In the genomic region with DNA sequence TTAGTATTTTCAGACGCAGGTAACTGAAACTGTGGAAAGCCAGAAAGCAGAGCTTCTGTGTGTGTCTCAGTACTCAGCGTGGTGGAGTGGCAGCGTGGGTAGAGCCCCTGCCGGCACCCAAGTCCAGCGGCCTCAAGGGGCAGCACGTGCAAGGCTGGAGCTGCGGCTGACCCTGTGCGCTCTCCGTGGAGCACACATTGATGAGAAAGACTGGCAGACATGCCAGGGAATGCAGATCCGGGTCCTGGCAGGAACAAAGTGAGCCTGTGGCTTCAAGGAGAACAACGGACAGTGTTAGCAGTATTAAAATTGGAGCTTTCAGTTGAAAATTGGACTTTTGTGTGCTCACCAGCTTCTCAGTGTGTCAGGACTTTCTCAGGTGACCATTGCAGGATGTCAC, we compare ENCODE assay signal across 23 cellular contexts.
A peak's percentile ranks its signal among the peaks of the same experiment; 100 is the strongest.
DNase-seq lines count a peak whose midpoint lies in the region.
"Had no signal": no experiment of that assay in that cellular context is flagged by ENCODE, and none has a peak within 500 bp of the region (broad histone marks: within the 10 kb centered on the region; RNA-seq: fewer than 3 reads in every experiment).

No MANE protein-coding gene starts in this region.

- no peaks in the 10 kb centered on the region for H3K9me3 Mint-ChIP-seq in T-helper 2 cell treated with Interferon-gamma antibody and Interleukin-4, amounts not matched to agents 5 μg/mL and 100 μg/mL, for 36 hours
- H3K9me3 Mint-ChIP-seq: activated CD4-positive, alpha-beta memory T cell treated with anti-CD3 and anti-CD28 coated beads for 36 hours; activated naive CD4-positive, alpha-beta T cell treated with anti-CD3 and anti-CD28 coated beads, Interleukin-2, amount 50 U/mL, for 72 hours; activated T-cell treated with anti-CD3 and anti-CD28 coated beads, Interleukin-2, amount 50 U/mL, for 4 hours; brain; dendritic cell treated with granulocyte-macrophage colony-stimulating factor and Interleukin-4, amounts not matched to agents 40 ng/mL and 50 ng/mL, for 4 days had no signal

- H3K4me3 Mint-ChIP-seq in T-helper 2 cell treated with Interferon-gamma antibody and Interleukin-4, amounts not matched to agents 5 μg/mL and 100 μg/mL, for 36 hours: no peak overlapping the region
- H3K4me3 Mint-ChIP-seq: activated CD4-positive, alpha-beta memory T cell treated with anti-CD3 and anti-CD28 coated beads for 36 hours; activated T-cell treated with anti-CD3 and anti-CD28 coated beads, Interleukin-2, amount 50 U/mL, for 4 hours; brain; dendritic cell treated with granulocyte-macrophage colony-stimulating factor and Interleukin-4, amounts not matched to agents 40 ng/mL and 50 ng/mL, for 4 days had no signal

- H3K4me1 Mint-ChIP-seq in T-helper 2 cell treated with Interferon-gamma antibody and Interleukin-4, amounts not matched to agents 5 μg/mL and 100 μg/mL, for 36 hours (ENCODE audit: low read depth): peaks cover 30% of the 10 kb centered on the region
- H3K4me1 Mint-ChIP-seq: brain had no signal

- peaks cover 48% of the 10 kb centered on the region for H3K36me3 Mint-ChIP-seq in T-helper 2 cell treated with Interferon-gamma antibody and Interleukin-4, amounts not matched to agents 5 μg/mL and 100 μg/mL, for 36 hours (ENCODE audit: low read depth)

- peak overlapping the region; percentile 26 for H3K27ac Mint-ChIP-seq in T-helper 2 cell treated with Interferon-gamma antibody and Interleukin-4, amounts not matched to agents 5 μg/mL and 100 μg/mL, for 36 hours
- H3K27ac Mint-ChIP-seq: activated CD4-positive, alpha-beta memory T cell treated with anti-CD3 and anti-CD28 coated beads for 36 hours; activated naive CD4-positive, alpha-beta T cell treated with anti-CD3 and anti-CD28 coated beads, Interleukin-2, amount 50 U/mL, for 72 hours; dendritic cell treated with granulocyte-macrophage colony-stimulating factor and Interleukin-4, amounts not matched to agents 40 ng/mL and 50 ng/mL, for 4 days had no signal

- no peaks in the 10 kb centered on the region for H3K27me3 Mint-ChIP-seq in T-helper 2 cell treated with Interferon-gamma antibody and Interleukin-4, amounts not matched to agents 5 μg/mL and 100 μg/mL, for 36 hours (ENCODE audit: low read depth)
- H3K27me3 Mint-ChIP-seq: activated CD4-positive, alpha-beta memory T cell treated with anti-CD3 and anti-CD28 coated beads for 36 hours; brain; dendritic cell treated with granulocyte-macrophage colony-stimulating factor and Interleukin-4, amounts not matched to agents 40 ng/mL and 50 ng/mL, for 4 days had no signal

- DNase-seq in T-helper 2 cell treated with Interferon-gamma antibody and Interleukin-4, amounts not matched to agents 5 μg/mL and 100 μg/mL, for 36 hours (ENCODE audit: low spot score): no peak
- DNase-seq in T-helper 2 cell (no peak), cerebellar cortex (ENCODE audit: low spot score) (peak; percentile 14), hippocampal formation (lab: John Stamatoyannopoulos, UW) (peak; percentile 49 to 54), superior temporal gyrus (ENCODE audit: extremely low spot score) (peak; percentile 82), Kasumi-1 (lab: John Stamatoyannopoulos, UW) (no peak), GOT3 (lab: John Stamatoyannopoulos, UW) (no peak), SW480 (ENCODE audit: low spot score) (no peak)
- DNase-seq: 8988T; activated CD4-positive, alpha-beta memory T cell treated with anti-CD3 and anti-CD28 coated beads for 36 hours; activated T-cell treated with anti-CD3 and anti-CD28 coated beads, Interleukin-2, amount 50 U/mL, for 4 hours; BE2C; DMS 273 treated with DMSO at 0.1 percent for 48 hours; GM23248; MG63; NCI-H1436 treated with DMSO at 0.1 percent for 48 hours; NCI-H524 treated with DMSO at 0.1 percent for 48 hours; SIG-M5; stimulated activated naive CD4-positive, alpha-beta T cell treated with Interleukin-2 at 50 U/mL for 16 hours; trophoblast cell had no signal

Comparison
In these comparisons a context has a peak if more than half of its experiments do, and no peak if none do; other contexts are left out.
1. DNase-seq: peak in cerebellar cortex (single experiment), hippocampal formation (2 of 2) and superior temporal gyrus (single experiment); none in T-helper 2 cell treated with Interferon-gamma antibody and Interleukin-4, amounts not matched to agents 5 μg/mL and 100 μg/mL, for 36 hours (single experiment), T-helper 2 cell (0 of 5), Kasumi-1 (0 of 2), GOT3 (single experiment) and SW480 (single experiment).